Comparison of ENCODE assay signal across 11 cellular contexts in genomic region chr4:100736651-100737450, GRCh38.
DNase-seq lines count a peak whose midpoint lies in the region; ATAC-seq and TF ChIP-seq lines count a peak whose summit lies in the region.
"Had no signal": no experiment of that assay in that cellular context is flagged by ENCODE, and none has a peak within 500 bp of the region (broad histone marks: within the 10 kb centered on the region; RNA-seq: fewer than 3 reads in every experiment).

No MANE protein-coding gene starts in this region.

- H3K56ac ChIP-seq in mesendoderm (ENCODE audit: low read length): no peak overlapping the region

- H3K9ac ChIP-seq in mesendoderm (ENCODE audit: low read length): no peak overlapping the region

- H3K23ac ChIP-seq in mesendoderm (ENCODE audit: low read length): no peak overlapping the region

- H3K9me3 Mint-ChIP-seq in progenitor cell of endocrine pancreas (ENCODE audit: low read depth): peaks cover 9% of the 10 kb centered on the region

- no peak overlapping the region for H3K27ac Mint-ChIP-seq in progenitor cell of endocrine pancreas

- no peak overlapping the region for H3K4me3 Mint-ChIP-seq in progenitor cell of endocrine pancreas (ENCODE audit: low read depth)

- no peak overlapping the region for H2BK15ac ChIP-seq in mesendoderm (replicated peaks; ENCODE audit: low read depth)

- H3K4me1 Mint-ChIP-seq in progenitor cell of endocrine pancreas (ENCODE audit: low read depth): no peaks in the 10 kb centered on the region

- no peak overlapping the region for H3K4ac ChIP-seq in mesendoderm (ENCODE audit: low read depth, low read length)

- H3K79me2 ChIP-seq in mesendoderm (ENCODE audit: control insufficient read depth, insufficient read depth, low read length): no peaks in the 10 kb centered on the region

- H4K5ac ChIP-seq in mesendoderm (ENCODE audit: low read length): no peak overlapping the region

- H3K18ac ChIP-seq in mesendoderm (ENCODE audit: low read length): peak overlapping the region; percentile 28

- H3K36me3 ChIP-seq in mesendoderm (ENCODE audit: control insufficient read depth, insufficient read depth, low read length): no peaks in the 10 kb centered on the region
- H3K36me3 ChIP-seq: neutrophil had no signal

- H4K8ac ChIP-seq in mesendoderm (ENCODE audit: low read depth, low read length): no peak overlapping the region

- no peaks in the 10 kb centered on the region for H3K27me3 Mint-ChIP-seq in progenitor cell of endocrine pancreas

- H2BK120ac ChIP-seq in mesendoderm (ENCODE audit: low read depth, low read length): no peak overlapping the region

- no peaks in the 10 kb centered on the region for H3K79me1 ChIP-seq in mesendoderm (ENCODE audit: low read length)

- peak overlapping the region in 39 of 59 donors; percentile 7 to 86 (median 60) for H3K27ac ChIP-seq in dorsolateral prefrontal cortex
- H3K27ac ChIP-seq in mesendoderm (ENCODE audit: low read depth, low read length): no peak overlapping the region
- H3K27ac ChIP-seq: neutrophil had no signal

- DNase-seq in AG09319 (ENCODE audit: extremely low read depth, low read depth) (peak; percentile 60), LoVo (ENCODE audit: low spot score) (peak; percentile 45), dorsolateral prefrontal cortex (peak in 1 of 10 donors; percentile 9), mesendoderm (peak; percentile 14), ureter (ENCODE audit: low spot score) (no peak), T-helper 2 cell (no peak), progenitor cell of endocrine pancreas (ENCODE audit: low spot score, unreplicated experiment) (no peak)
- DNase-seq: activated gamma-delta T cell; stimulated activated CD8-positive, alpha-beta memory T cell treated with anti-CD3 and anti-CD28 coated beads, Interleukin-4, amount 100 ng/mL, for 48 hours had no signal

- ATAC-seq in HG02852 (IDR thresholded peaks at IDR 0.05; ENCODE audit: unreplicated experiment): no peak

- TF ChIP-seq CTCF in AG09319 (IDR thresholded peaks at IDR 0.05; ENCODE audit: low read depth, low read length) (no peak), dorsolateral prefrontal cortex (IDR thresholded peaks at IDR 0.05 in 54 of 56, conservative IDR thresholded peaks at IDR 0.05 in 2 of 56; ENCODE audit: low read depth in 1 of 56, partially characterized antibody in 56 of 56) (no peak), progenitor cell of endocrine pancreas (IDR thresholded peaks at IDR 0.05; ENCODE audit: unreplicated experiment) (no peak)

- H3K4me2 ChIP-seq in mesendoderm (ENCODE audit: low read length): no peak overlapping the region

- H2AK5ac ChIP-seq in mesendoderm (ENCODE audit: low read length): no peak overlapping the region

- H3K4me3 ChIP-seq in dorsolateral prefrontal cortex (no peak overlapping the region), mesendoderm (ENCODE audit: low read length) (no peak overlapping the region)

- H3K27me3 ChIP-seq in dorsolateral prefrontal cortex: peaks cover 0 to 2% (median 0%) of the 10 kb centered on the region in 45 donors
- no peaks in the 10 kb centered on the region for H3K27me3 ChIP-seq in mesendoderm (ENCODE audit: insufficient read depth, low read length, poor library complexity)
- H3K27me3 ChIP-seq: neutrophil had no signal

- peak overlapping the region; percentile 51 for H2BK5ac ChIP-seq in mesendoderm (ENCODE audit: low read length)

- no peaks in the 10 kb centered on the region for H3K36me3 Mint-ChIP-seq in progenitor cell of endocrine pancreas (ENCODE audit: insufficient read depth)

- intact Hi-C loops in dorsolateral prefrontal cortex (cut with DNase I): no loop called here

- H3K4me1 ChIP-seq in mesendoderm (ENCODE audit: control insufficient read depth, low read depth, low read length): peaks cover 7% of the 10 kb centered on the region

- WGBS in mesendoderm (ENCODE audit: extremely low coverage, insufficient coverage, low lambda C conversion rate): no CpG with 5 or more reads among the region's 2 CpGs

Comparison
In these comparisons a context has a peak if more than half of its experiments do, and no peak if none do; other contexts are left out.
1. DNase-seq: peak in AG09319 (single experiment), LoVo (single experiment) and mesendoderm (single experiment); none in ureter (single experiment), T-helper 2 cell (0 of 5) and progenitor cell of endocrine pancreas (single experiment).